ENCODE assay signal across 8 cellular contexts in genomic region chr12:121060149-121061001, GRCh38. TPM values are rescaled to one million over a fixed set of nuclear protein-coding genes. Genes with fewer than 3 reads are reported as not detected.
DNase-seq lines count a peak whose midpoint lies in the region; ATAC-seq and TF ChIP-seq lines count a peak whose summit lies in the region.

No MANE protein-coding gene starts in this region.

- H3K9me3 ChIP-seq in BLaER1, result no peaks in the 10 kb centered on the region
- H3K9me3 ChIP-seq in esophagus (ENCODE audit: control insufficient read depth in 2 of 2, insufficient read depth in 1 of 2, low read depth in 1 of 2, low read length in 1 of 2), result no peaks in the 10 kb centered on the region

- WGBS in esophagus, 2 donors, result 44 to 51% methylated on average over 16 of the region's 16 CpGs

- H3K36me3 Mint-ChIP-seq in naive B cell, result no peaks in the 10 kb centered on the region
- no peaks in the 10 kb centered on the region for H3K36me3 Mint-ChIP-seq in type B pancreatic cell

- ATAC-seq in GM18870 (IDR thresholded peaks at IDR 0.05; ENCODE audit: unreplicated experiment), result peak; percentile 60
- ATAC-seq in HG03097 (IDR thresholded peaks at IDR 0.05; ENCODE audit: low FRiP score, unreplicated experiment), result peak; percentile 77
- peak; percentile 97 to 99 for ATAC-seq in naive B cell (ENCODE audit: low read depth in 2 of 2)

- H3K4me1 ChIP-seq in BLaER1, result peaks cover 21% of the 10 kb centered on the region
- peaks cover 0 to 3% of the 10 kb centered on the region in 2 donors for H3K4me1 ChIP-seq in esophagus (ENCODE audit: control insufficient read depth in 2 of 2, insufficient read depth in 2 of 2, low read length in 1 of 2)

- peak overlapping the region; percentile 97 for H3K4me2 ChIP-seq in BLaER1

- H3K27me3 Mint-ChIP-seq in naive B cell, result peaks cover 0 to 4% (median 0%) of the 10 kb centered on the region in 3 donors
- peaks cover 4% of the 10 kb centered on the region for H3K27me3 Mint-ChIP-seq in type B pancreatic cell

- H4K20me1 ChIP-seq in BLaER1, result no peaks in the 10 kb centered on the region

- H3K9me3 Mint-ChIP-seq in naive B cell (no peaks in the 10 kb centered on the region), type B pancreatic cell (no peaks in the 10 kb centered on the region)

- H3K4me3 Mint-ChIP-seq in naive B cell, result peak overlapping the region; percentile 74 to 92 (median 86)
- no peak overlapping the region for H3K4me3 Mint-ChIP-seq in type B pancreatic cell

- H3K27me3 ChIP-seq in BLaER1 (no peaks in the 10 kb centered on the region), esophagus (ENCODE audit: control insufficient read depth in 1 of 2, insufficient read depth in 2 of 2, low read length in 2 of 2) (no peaks in the 10 kb centered on the region)

- peak overlapping the region; percentile 96 for H3K27ac ChIP-seq in BLaER1
- H3K27ac ChIP-seq in esophagus (ENCODE audit: low read depth in 2 of 2, low read length in 1 of 2), result peak overlapping the region; percentile 35 to 66

- H3K9ac ChIP-seq in BLaER1, result peak overlapping the region; percentile 87

- H3K4me3 ChIP-seq in BLaER1 (peak overlapping the region; percentile 65), esophagus (ENCODE audit: low read depth in 1 of 2, low read length in 2 of 2) (peak overlapping the region in 1 of 2 donors; percentile 36)

- peak; percentile 23 for DNase-seq in NCI-H82 treated with DMSO at 0.1 percent for 48 hours (lab: John Stamatoyannopoulos, UW; ENCODE audit: unreplicated experiment)
- DNase-seq in activated CD8-positive, alpha-beta memory T cell treated with anti-CD3 and anti-CD28 coated beads, Interleukin-2, amount 50 U/mL, for 48 hours, result peak; percentile 74
- peak; percentile 39 for DNase-seq in naive B cell
- peak; percentile 50 for DNase-seq in type B pancreatic cell (ENCODE audit: extremely low spot score, unreplicated experiment)

- TF ChIP-seq CTCF in type B pancreatic cell (conservative IDR thresholded peaks at IDR 0.05), result peak; percentile 69

- H3K4me1 Mint-ChIP-seq in naive B cell (peaks cover 7 to 13% (median 9%) of the 10 kb centered on the region in 3 donors), type B pancreatic cell (ENCODE audit: unreplicated experiment) (no peaks in the 10 kb centered on the region)

- peak overlapping the region; percentile 27 to 96 (median 74) for H3K27ac Mint-ChIP-seq in naive B cell
- H3K27ac Mint-ChIP-seq in type B pancreatic cell, result no peak overlapping the region

- H3K36me3 ChIP-seq in BLaER1 (no peaks in the 10 kb centered on the region), esophagus (ENCODE audit: control insufficient read depth in 2 of 2, insufficient read depth in 2 of 2, low read length in 1 of 2) (no peaks in the 10 kb centered on the region)

RNA-seq across cellular contexts. Expression of gene OASL, which starts 21.3 kb away (rescaled TPM):
- 1 to 10 TPM in 1 of 2 donors, under 1 TPM in 1; 0.90 to 1.9 TPM for polyA plus RNA-seq in esophagus
- 1 to 10 TPM in 2 of 6 donors, under 1 TPM in 3, not detected in 1; 0.65 to 4.4 (median 0.84) TPM for polyA plus RNA-seq in naive B cell (ENCODE audit: low read depth in 6 of 6)
- total RNA-seq in type B pancreatic cell (ENCODE audit: low replicate concordance), result 0.17 and 0.19 TPM in 2 replicates

RNA-seq across cellular contexts. Expression of gene C12orf43, which starts 44.1 kb away (rescaled TPM):
- polyA plus RNA-seq in esophagus (1 to 10 TPM; 5.4 to 9.2 TPM), naive B cell (ENCODE audit: low read depth in 6 of 6) (10 to 100 TPM; 15.0 to 19.7 (median 18.7) TPM)
- total RNA-seq in type B pancreatic cell (ENCODE audit: low replicate concordance), result 15.1 and 21.2 TPM in 2 replicates

Comparison
In these comparisons a context has a peak if more than half of its experiments do, and no peak if none do; other contexts are left out.
1. DNase-seq: peak in every context shown above with its lines; median percentile 74 in activated CD8-positive, alpha-beta memory T cell treated with anti-CD3 and anti-CD28 coated beads, Interleukin-2, amount 50 U/mL, for 48 hours; 50 in type B pancreatic cell; 39 in naive B cell; 23 in NCI-H82 treated with DMSO at 0.1 percent for 48 hours.